18 cellular contexts compared by ENCODE assay signal in the genomic region with DNA sequence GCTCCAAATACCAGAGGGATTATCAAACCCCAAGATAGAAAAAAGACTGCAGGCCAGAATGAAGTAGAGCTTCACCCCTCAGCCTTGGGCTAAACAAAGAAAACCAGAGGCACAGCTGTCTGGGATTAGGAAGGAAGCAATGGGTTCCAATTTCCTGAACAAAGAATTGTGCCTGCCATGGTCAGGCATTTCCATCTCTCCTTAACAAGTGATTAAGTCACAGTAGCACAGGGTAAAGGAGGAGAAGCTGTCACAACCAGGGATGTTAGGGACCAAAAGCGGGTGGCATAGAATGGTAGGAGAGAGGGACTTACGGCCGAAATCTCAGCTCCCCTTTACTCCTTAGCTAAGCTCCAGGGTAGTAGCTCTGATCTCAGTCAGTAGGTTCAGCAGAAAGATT. TPM values are rescaled to one million over a fixed set of nuclear protein-coding genes. Genes with fewer than 3 reads are reported as not detected.
A peak's percentile ranks its signal among the peaks of the same experiment; 100 is the strongest.
DNase-seq lines count a peak whose midpoint lies in the region; ATAC-seq and TF ChIP-seq lines count a peak whose summit lies in the region.
"Had no signal": no experiment of that assay in that cellular context is flagged by ENCODE, and none has a peak within 500 bp of the region (broad histone marks: within the 10 kb centered on the region; RNA-seq: fewer than 3 reads in every experiment).

No MANE protein-coding gene starts in this region.

- H3K4me1 ChIP-seq in HUES48 (ENCODE audit: control insufficient read depth, insufficient read depth, low read length) (no peaks in the 10 kb centered on the region), skeletal muscle satellite cell (ENCODE audit: control insufficient read depth, insufficient read depth, low read length) (peaks cover 52% of the 10 kb centered on the region)
- H3K4me1 ChIP-seq in effector memory CD4-positive, alpha-beta T cell (ENCODE audit: control insufficient read depth, insufficient read depth, low read length, poor library complexity, severe bottlenecking), result peaks cover 7% of the 10 kb centered on the region

- H3K4me2 ChIP-seq in skeletal muscle satellite cell (ENCODE audit: low read length), result peak overlapping the region; percentile 23

- H3K4me3 ChIP-seq in HUES48 (ENCODE audit: low read depth, low read length), result no peak overlapping the region
- H3K4me3 ChIP-seq in WERI-Rb-1 (ENCODE audit: low read depth, low read length), result no peak overlapping the region
- H3K4me3 ChIP-seq in skeletal muscle satellite cell (ENCODE audit: low read length), result no peak overlapping the region
- H3K4me3 ChIP-seq in effector memory CD4-positive, alpha-beta T cell (ENCODE audit: insufficient read depth, low read depth, low read length, poor library complexity, severe bottlenecking), result no peak overlapping the region
- H3K4me3 ChIP-seq: right lobe of liver had no signal

- H3K27ac Mint-ChIP-seq in immature natural killer cell, result peak overlapping the region in 5 of 6 donors; percentile 7 to 73 (median 32)
- H3K27ac Mint-ChIP-seq: activated CD8-positive, alpha-beta memory T cell treated with anti-CD3 and anti-CD28 coated beads, Interleukin-2, amount 10 ng/mL, durations not matched to agents 7 days and 5 days had no signal

- DNase-seq in WERI-Rb-1 (no peak), immature natural killer cell (no peak)
- no peak for DNase-seq in effector memory CD4-positive, alpha-beta T cell
- DNase-seq: activated CD8-positive, alpha-beta memory T cell treated with anti-CD3 and anti-CD28 coated beads, Interleukin-2, amount 10 ng/mL, durations not matched to agents 7 days and 5 days; activated gamma-delta T cell; C1 segment of cervical spinal cord; foreskin melanocyte; left ventricle myocardium superior; NCI-H510A; PC-3; right lobe of liver; stimulated activated CD4-positive, alpha-beta T cell treated with anti-CD3 and anti-CD28 coated beads, Interleukin-4, amount 100 ng/mL, for 1 hour had no signal

- H3K9me3 ChIP-seq in HUES48 (ENCODE audit: control insufficient read depth, insufficient read depth, low read length) (no peaks in the 10 kb centered on the region), WERI-Rb-1 (ENCODE audit: severe bottlenecking) (no peaks in the 10 kb centered on the region), skeletal muscle satellite cell (replicated peaks; ENCODE audit: low read length) (no peaks in the 10 kb centered on the region)
- no peaks in the 10 kb centered on the region for H3K9me3 ChIP-seq in effector memory CD4-positive, alpha-beta T cell (ENCODE audit: control insufficient read depth, low read length)
- H3K9me3 ChIP-seq: right lobe of liver had no signal

- H3K27me3 Mint-ChIP-seq in immature natural killer cell (ENCODE audit: low read depth in 3 of 3), result no peaks in the 10 kb centered on the region
- H3K27me3 Mint-ChIP-seq: activated CD8-positive, alpha-beta memory T cell treated with anti-CD3 and anti-CD28 coated beads, Interleukin-2, amount 10 ng/mL, durations not matched to agents 7 days and 5 days had no signal

- no peak for TF ChIP-seq CTCF in WERI-Rb-1 (IDR thresholded peaks at IDR 0.05; ENCODE audit: low read depth, low read length)

- H3K9me3 Mint-ChIP-seq in immature natural killer cell, result no peaks in the 10 kb centered on the region

- no peak overlapping the region for H3K4me3 Mint-ChIP-seq in immature natural killer cell
- H3K4me3 Mint-ChIP-seq: activated CD8-positive, alpha-beta memory T cell treated with anti-CD3 and anti-CD28 coated beads, Interleukin-2, amount 10 ng/mL, durations not matched to agents 7 days and 5 days had no signal

- ATAC-seq in GM18511 (IDR thresholded peaks at IDR 0.05; ENCODE audit: unreplicated experiment) (no peak), HG03432 (IDR thresholded peaks at IDR 0.05; ENCODE audit: unreplicated experiment) (no peak)
- ATAC-seq: activated CD8-positive, alpha-beta memory T cell treated with anti-CD3 and anti-CD28 coated beads, Interleukin-2, amount 10 ng/mL, durations not matched to agents 7 days and 5 days; left ventricle myocardium superior; PC-3; SK-N-SH treated with all-trans-retinoic acid at 6 μM for 48 hours had no signal

- H3K27ac ChIP-seq in HUES48 (ENCODE audit: low read depth, low read length) (no peak overlapping the region), WERI-Rb-1 (peak overlapping the region; percentile 40)
- no peak overlapping the region for H3K27ac ChIP-seq in effector memory CD4-positive, alpha-beta T cell (ENCODE audit: insufficient read depth, low read length, poor library complexity, severe bottlenecking)
- H3K27ac ChIP-seq: KMS-11, right lobe of liver had no signal

- H3K4me1 Mint-ChIP-seq in immature natural killer cell, result peaks cover 45 to 78% of the 10 kb centered on the region in 2 donors

- peaks cover 0 to 4% (median 0%) of the 10 kb centered on the region in 3 donors for H3K36me3 Mint-ChIP-seq in immature natural killer cell

- H3K36me3 ChIP-seq in HUES48 (ENCODE audit: control insufficient read depth, insufficient read depth, low read length), result 0 out of 2 replicates have a peak, but pooled peaks cover 2% of the 10 kb centered on the region
- peaks cover 4% of the 10 kb centered on the region; the same call in 1 of the 2 replicates for H3K36me3 ChIP-seq in WERI-Rb-1
- H3K36me3 ChIP-seq in skeletal muscle satellite cell (ENCODE audit: insufficient read depth, low read length), result no peaks in the 10 kb centered on the region
- no peaks in the 10 kb centered on the region for H3K36me3 ChIP-seq in effector memory CD4-positive, alpha-beta T cell (ENCODE audit: control insufficient read depth, insufficient read depth, low read length)
- H3K36me3 ChIP-seq: right lobe of liver had no signal

- H3K27me3 ChIP-seq in HUES48 (ENCODE audit: control insufficient read depth, insufficient read depth, low read length) (no peaks in the 10 kb centered on the region), WERI-Rb-1 (ENCODE audit: insufficient read depth, low read depth, severe bottlenecking) (no peaks in the 10 kb centered on the region), skeletal muscle satellite cell (ENCODE audit: control insufficient read depth, insufficient read depth, low read length) (no peaks in the 10 kb centered on the region)
- no peaks in the 10 kb centered on the region for H3K27me3 ChIP-seq in effector memory CD4-positive, alpha-beta T cell (replicated peaks; ENCODE audit: control insufficient read depth, insufficient read depth, low read length, poor library complexity, severe bottlenecking)
- H3K27me3 ChIP-seq: right lobe of liver had no signal

- H3K9ac ChIP-seq in HUES48 (ENCODE audit: low read depth, low read length), result 0 out of 2 replicates have a peak overlapping the region, but pooled peaks have one; percentile 16
- no peak overlapping the region for H3K9ac ChIP-seq in skeletal muscle satellite cell (ENCODE audit: low read depth, low read length)
- H3K9ac ChIP-seq: KMS-11 had no signal

RNA-seq across cellular contexts. Expression of gene SPTLC2, which starts 33.9 kb away (rescaled TPM):
- polyA plus RNA-seq in immature natural killer cell, result 10 to 100 TPM; 25.2 to 35.2 (median 32.3) TPM
- total RNA-seq in skeletal muscle satellite cell (2012; rRNA removed), result 20.3 and 30.2 TPM in 2 replicates
